7 cellular contexts compared by ENCODE assay signal in genomic region chr11:66327171-66328035, GRCh38. TPM values are rescaled to one million over a fixed set of nuclear protein-coding genes. Genes with fewer than 3 reads are reported as not detected.
DNase-seq lines count a peak whose midpoint lies in the region; ATAC-seq and TF ChIP-seq lines count a peak whose summit lies in the region.
"Had no signal": no experiment of that assay in that cellular context is flagged by ENCODE, and none has a peak within 500 bp of the region (broad histone marks: within the 10 kb centered on the region; RNA-seq: fewer than 3 reads in every experiment).

No MANE protein-coding gene starts in this region.

- peak overlapping the region in 2 of 5 experiments; percentile 1 to 19 for H3K4me3 Mint-ChIP-seq in brain

- H3K27me3 ChIP-seq in osteoblast (ENCODE audit: insufficient read depth, low read length), result no peaks in the 10 kb centered on the region

- peak overlapping the region; percentile 77 for H3K27ac ChIP-seq in osteoblast (ENCODE audit: low read depth, low read length)

- H3K79me2 ChIP-seq in osteoblast (ENCODE audit: insufficient read depth, low read length), result peaks cover 3% of the 10 kb centered on the region

- peak overlapping the region; percentile 63 for H2AFZ ChIP-seq in osteoblast (ENCODE audit: low read length)

- peaks cover 57% of the 10 kb centered on the region for H3K4me1 ChIP-seq in osteoblast (ENCODE audit: insufficient read depth, low read length)

- peak overlapping the region; percentile 62 for H3K4me2 ChIP-seq in osteoblast (ENCODE audit: insufficient read depth, low read length)

- peaks cover 4% of the 10 kb centered on the region for H4K20me1 ChIP-seq in osteoblast (ENCODE audit: insufficient read depth, low read length)

- no peak for TF ChIP-seq CTCF in brain (conservative IDR thresholded peaks at IDR 0.05)
- TF ChIP-seq CTCF in osteoblast (IDR thresholded peaks at IDR 0.05; ENCODE audit: extremely low read depth, low read depth, low read length), result no peak

- H3K27ac Mint-ChIP-seq in brain, result peak overlapping the region; percentile 20 to 87 (median 47)
- H3K27ac Mint-ChIP-seq: memory B cell had no signal

- no peaks in the 10 kb centered on the region for H3K9me3 ChIP-seq in osteoblast (ENCODE audit: low read depth, low read length)

- peaks cover 14% of the 10 kb centered on the region for H3K36me3 ChIP-seq in osteoblast (ENCODE audit: insufficient read depth, low read length)

- DNase-seq in HK-2 (ENCODE audit: unreplicated experiment) (peak; percentile 42), osteoblast (ENCODE audit: insufficient read length, low spot score, missing footprints) (peak; percentile 95), retina (no peak)

- H3K36me3 Mint-ChIP-seq in brain, result no peaks in the 10 kb centered on the region
- H3K36me3 Mint-ChIP-seq: memory B cell had no signal

- peaks cover 0 to 14% (median 0%) of the 10 kb centered on the region in 5 experiments for H3K9me3 Mint-ChIP-seq in brain
- H3K9me3 Mint-ChIP-seq: memory B cell had no signal

- no peak overlapping the region for H3K4me3 ChIP-seq in osteoblast (ENCODE audit: insufficient read depth, low read length)

- peaks cover 3% of the 10 kb centered on the region for H3K27me3 Mint-ChIP-seq in brain

- peaks cover 29% of the 10 kb centered on the region for H3K4me1 Mint-ChIP-seq in brain

- no peak for ATAC-seq in GM21526 (IDR thresholded peaks at IDR 0.05; ENCODE audit: low FRiP score, unreplicated experiment)
- ATAC-seq in GM18511 (IDR thresholded peaks at IDR 0.05; ENCODE audit: unreplicated experiment), result no peak

RNA-seq across cellular contexts. Expression of gene RIN1, which starts 8.8 kb away (rescaled TPM):
- polyA plus RNA-seq in brain (ENCODE audit: insufficient read depth, low read depth, low replicate concordance), result 3.2 TPM
- 27.1 and 31.8 TPM in 2 replicates for total RNA-seq in osteoblast

RNA-seq across cellular contexts. Expression of gene CD248, which starts 10.6 kb away (rescaled TPM):
- polyA plus RNA-seq in brain (ENCODE audit: insufficient read depth, low read depth, low replicate concordance), result 14.3 TPM
- total RNA-seq in osteoblast, result 103 and 107 TPM in 2 replicates

RNA-seq across cellular contexts. Expression of gene BRMS1, which starts 17.5 kb away (rescaled TPM):
- polyA plus RNA-seq in brain (ENCODE audit: insufficient read depth, low read depth, low replicate concordance), result 67.0 TPM
- 43.0 and 43.1 TPM in 2 replicates for total RNA-seq in osteoblast

RNA-seq across cellular contexts. Expression of gene B4GAT1, which starts 20.0 kb away (rescaled TPM):
- 89.5 TPM for polyA plus RNA-seq in brain (ENCODE audit: insufficient read depth, low read depth, low replicate concordance)
- 20.6 and 21.2 TPM in 2 replicates for total RNA-seq in osteoblast

RNA-seq across cellular contexts. Expression of gene TMEM151A, which starts 35.7 kb away (rescaled TPM):
- polyA plus RNA-seq in brain (ENCODE audit: insufficient read depth, low read depth, low replicate concordance), result 54.6 TPM
- total RNA-seq in osteoblast, result 0.29 and 0.36 TPM in 2 replicates
